ENCODE assay signal across 11 cellular contexts in genomic region chr13:93690139-93690538, GRCh38.
A peak's percentile ranks its signal among the peaks of the same experiment; 100 is the strongest.
DNase-seq lines count a peak whose midpoint lies in the region; ATAC-seq and TF ChIP-seq lines count a peak whose summit lies in the region.
"Had no signal": no experiment of that assay in that cellular context is flagged by ENCODE, and none has a peak within 500 bp of the region (broad histone marks: within the 10 kb centered on the region; RNA-seq: fewer than 3 reads in every experiment).

No MANE protein-coding gene starts in this region.

- H3K27me3 Mint-ChIP-seq in CD8-positive, alpha-beta T cell (ENCODE audit: low read depth): no peaks in the 10 kb centered on the region
- H3K27me3 Mint-ChIP-seq in T-helper 17 cell: no peaks in the 10 kb centered on the region

- CTCF ChIA-PET in CD8-positive, alpha-beta T cell (lab: Charles Lee): no interaction called here

- ATAC-seq in CD8-positive, alpha-beta T cell: no peak
- no peak for ATAC-seq in T-helper 17 cell

- H3K36me3 ChIP-seq in CD8-positive, alpha-beta T cell (ENCODE audit: insufficient read depth, low read length): no peaks in the 10 kb centered on the region
- no peaks in the 10 kb centered on the region for H3K36me3 ChIP-seq in colonic mucosa

- H3K27ac ChIP-seq in CD8-positive, alpha-beta T cell (ENCODE audit: low read depth, low read length): no peak overlapping the region
- H3K27ac ChIP-seq in colonic mucosa: no peak overlapping the region

- no peaks in the 10 kb centered on the region for H3K36me3 Mint-ChIP-seq in CD8-positive, alpha-beta T cell
- no peaks in the 10 kb centered on the region for H3K36me3 Mint-ChIP-seq in T-helper 17 cell (ENCODE audit: low read depth)
- H3K36me3 Mint-ChIP-seq: activated naive CD8-positive, alpha-beta T cell treated with anti-CD3 and anti-CD28 coated beads for 36 hours had no signal

- H3K9me3 Mint-ChIP-seq in CD8-positive, alpha-beta T cell: no peaks in the 10 kb centered on the region
- H3K9me3 Mint-ChIP-seq: activated naive CD8-positive, alpha-beta T cell treated with anti-CD3 and anti-CD28 coated beads for 36 hours had no signal

- no peaks in the 10 kb centered on the region for H3K4me1 Mint-ChIP-seq in CD8-positive, alpha-beta T cell (ENCODE audit: low read depth)
- H3K4me1 Mint-ChIP-seq in T-helper 17 cell: no peaks in the 10 kb centered on the region
- H3K4me1 Mint-ChIP-seq: activated naive CD8-positive, alpha-beta T cell treated with anti-CD3 and anti-CD28 coated beads for 36 hours had no signal

- H3K9me3 ChIP-seq in CD8-positive, alpha-beta T cell (ENCODE audit: low read length): no peaks in the 10 kb centered on the region
- no peaks in the 10 kb centered on the region for H3K9me3 ChIP-seq in T-helper 17 cell (ENCODE audit: control insufficient read depth, low read length, poor library complexity, severe bottlenecking)
- H3K9me3 ChIP-seq in colonic mucosa: no peaks in the 10 kb centered on the region

- in situ Hi-C loops in astrocyte of the spinal cord (cut with HindIII; ENCODE audit: low sequenced_read_pairs) (no loop called here), G401 (cut with HindIII; ENCODE audit: low sequenced_read_pairs) (no loop called here)

- no peak overlapping the region for H3K9ac ChIP-seq in colonic mucosa (ENCODE audit: low read depth in 2 of 2, low read length in 2 of 2)

- TF ChIP-seq CTCF in astrocyte of the spinal cord (IDR thresholded peaks at IDR 0.05; ENCODE audit: low read depth, low read length) (no peak), colonic mucosa (IDR thresholded peaks at IDR 0.05) (no peak)
- TF ChIP-seq CTCF in CD8-positive, alpha-beta T cell (IDR thresholded peaks at IDR 0.05): no peak

- POLR2A ChIA-PET in CD8-positive, alpha-beta T cell (lab: Charles Lee): interaction anchor here (0.7 kb wide), 1 partner anchor 77 kb away, joined by 3 read pairs; no protein-coding TSS in a partner anchor

- H3K4me1 ChIP-seq in CD8-positive, alpha-beta T cell (ENCODE audit: insufficient read depth, low read length): no peaks in the 10 kb centered on the region
- no peaks in the 10 kb centered on the region for H3K4me1 ChIP-seq in colonic mucosa

- H3K27ac Mint-ChIP-seq in CD8-positive, alpha-beta T cell: no peak overlapping the region
- no peak overlapping the region for H3K27ac Mint-ChIP-seq in T-helper 17 cell
- H3K27ac Mint-ChIP-seq: activated naive CD8-positive, alpha-beta T cell treated with anti-CD3 and anti-CD28 coated beads for 36 hours had no signal

- H3K4me3 Mint-ChIP-seq in CD8-positive, alpha-beta T cell: no peak overlapping the region
- no peak overlapping the region for H3K4me3 Mint-ChIP-seq in T-helper 17 cell
- H3K4me3 Mint-ChIP-seq: activated naive CD8-positive, alpha-beta T cell treated with anti-CD3 and anti-CD28 coated beads for 36 hours had no signal

- H3K27me3 ChIP-seq in CD8-positive, alpha-beta T cell (ENCODE audit: insufficient read depth, low read length): no peaks in the 10 kb centered on the region
- no peaks in the 10 kb centered on the region for H3K27me3 ChIP-seq in colonic mucosa

- DNase-seq in ELR (ENCODE audit: low read depth) (peak; percentile 27), LoVo (ENCODE audit: low spot score) (peak; percentile 15), astrocyte of the spinal cord (ENCODE audit: low read depth, low spot score) (peak; percentile 39), left kidney (ENCODE audit: low read depth, low spot score) (peak; percentile 77), T-helper 17 cell (no peak), G401 (ENCODE audit: low spot score) (no peak), colonic mucosa (no peak)
- DNase-seq in CD8-positive, alpha-beta T cell: no peak
- DNase-seq: activated naive CD8-positive, alpha-beta T cell treated with anti-CD3 and anti-CD28 coated beads for 36 hours; effector CD4-positive, alpha-beta T cell; NCI-H1092 had no signal

- H3K4me3 ChIP-seq in astrocyte of the spinal cord (ENCODE audit: low read depth, low read length) (no peak overlapping the region), colonic mucosa (no peak overlapping the region)
- no peak overlapping the region for H3K4me3 ChIP-seq in CD8-positive, alpha-beta T cell (ENCODE audit: low read depth, low read length)

- intact Hi-C loops in CD8-positive, alpha-beta T cell (cut with DNase I, micrococcal nuclease): no loop called here
- intact Hi-C loops in colonic mucosa (cut with DNase I): no loop called here

Comparison
In these comparisons a context has a peak if more than half of its experiments do, and no peak if none do; other contexts are left out.
1. DNase-seq: peak in ELR (single experiment), LoVo (single experiment), astrocyte of the spinal cord (single experiment) and left kidney (single experiment); none in CD8-positive, alpha-beta T cell (0 of 7), T-helper 17 cell (0 of 3), G401 (single experiment) and colonic mucosa (single experiment).